Comparison of ENCODE assay signal across 18 cellular contexts in the genomic region with DNA sequence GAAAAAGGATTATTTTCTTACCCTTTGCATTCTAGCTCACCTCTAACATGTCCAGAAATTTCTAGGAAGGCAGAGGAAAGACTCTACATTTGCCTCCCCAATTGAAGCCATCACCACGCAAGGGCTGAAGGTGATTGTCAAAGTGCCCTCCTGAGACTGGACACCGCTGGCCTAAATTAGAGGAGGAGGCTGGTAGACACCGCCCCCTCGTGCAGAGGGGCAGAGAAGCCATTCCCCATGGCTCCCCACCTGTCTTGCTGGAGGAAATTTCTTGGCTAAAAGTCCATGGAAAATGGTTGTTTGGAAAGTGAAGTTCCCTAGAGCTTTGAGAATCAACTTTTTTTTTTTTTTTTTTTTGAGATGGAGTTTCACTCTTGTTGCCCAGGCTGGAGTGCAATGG.
"Had no signal": no experiment of that assay in that cellular context is flagged by ENCODE, and none has a peak within 500 bp of the region (broad histone marks: within the 10 kb centered on the region; RNA-seq: fewer than 3 reads in every experiment).

No MANE protein-coding gene starts in this region.

- H3K36me3 ChIP-seq: gastroesophageal sphincter, neural progenitor cell, spleen, thoracic aorta had no signal

- H3K4me2 ChIP-seq: neural progenitor cell had no signal

- H3K27me3 Mint-ChIP-seq: activated naive CD8-positive, alpha-beta T cell treated with anti-CD3 and anti-CD28 coated beads for 36 hours; activated T-cell treated with anti-CD3 and anti-CD28 coated beads, Interleukin-2, amount 50 U/mL, for 24 hours; activated T-helper 17 cell treated with anti-CD3 and anti-CD28 coated beads, Interleukin-2, amount 50 U/mL, for 72 hours; central memory CD8-positive, alpha-beta T cell had no signal

- H3K4me3 Mint-ChIP-seq: activated naive CD8-positive, alpha-beta T cell treated with anti-CD3 and anti-CD28 coated beads for 36 hours; activated T-cell treated with anti-CD3 and anti-CD28 coated beads, Interleukin-2, amount 50 U/mL, for 24 hours; activated T-helper 17 cell treated with anti-CD3 and anti-CD28 coated beads, Interleukin-2, amount 50 U/mL, for 72 hours; central memory CD8-positive, alpha-beta T cell; effector memory CD8-positive, alpha-beta T cell; naive thymus-derived CD8-positive, alpha-beta T cell; neural progenitor cell; type B pancreatic cell had no signal

- H3K9ac ChIP-seq: neural progenitor cell had no signal

- H2AFZ ChIP-seq: neural progenitor cell had no signal

- H3K27ac ChIP-seq: dorsolateral prefrontal cortex, neural progenitor cell had no signal

- H3K27ac Mint-ChIP-seq: activated naive CD8-positive, alpha-beta T cell treated with anti-CD3 and anti-CD28 coated beads for 36 hours; activated T-cell treated with anti-CD3 and anti-CD28 coated beads, Interleukin-2, amount 50 U/mL, for 24 hours; activated T-helper 17 cell treated with anti-CD3 and anti-CD28 coated beads, Interleukin-2, amount 50 U/mL, for 72 hours; naive thymus-derived CD8-positive, alpha-beta T cell; neural progenitor cell; type B pancreatic cell had no signal

- H3K27me3 ChIP-seq: dorsolateral prefrontal cortex, gastroesophageal sphincter, neural progenitor cell, spleen had no signal

- ATAC-seq: activated T-helper 17 cell treated with anti-CD3 and anti-CD28 coated beads, Interleukin-2, amount 50 U/mL, for 72 hours; effector memory CD8-positive, alpha-beta T cell; gastroesophageal sphincter; naive thymus-derived CD8-positive, alpha-beta T cell had no signal

- H3K36me3 Mint-ChIP-seq: naive thymus-derived CD8-positive, alpha-beta T cell; neural progenitor cell; type B pancreatic cell had no signal

- H3K4me3 ChIP-seq: dorsolateral prefrontal cortex, gastroesophageal sphincter, lung, neural progenitor cell, thoracic aorta had no signal

- H3K9me3 ChIP-seq: gastroesophageal sphincter, spleen, thoracic aorta had no signal

- H3K9me3 Mint-ChIP-seq: activated naive CD8-positive, alpha-beta T cell treated with anti-CD3 and anti-CD28 coated beads for 36 hours; activated T-cell treated with anti-CD3 and anti-CD28 coated beads, Interleukin-2, amount 50 U/mL, for 24 hours; activated T-helper 17 cell treated with anti-CD3 and anti-CD28 coated beads, Interleukin-2, amount 50 U/mL, for 72 hours; central memory CD8-positive, alpha-beta T cell; effector memory CD8-positive, alpha-beta T cell; naive thymus-derived CD8-positive, alpha-beta T cell; neural progenitor cell; type B pancreatic cell had no signal

- DNase-seq: activated CD8-positive, alpha-beta memory T cell treated with anti-CD3 and anti-CD28 coated beads, Interleukin-2, amount 50 U/mL, for 4 hours; activated naive CD4-positive, alpha-beta T cell treated with Interleukin-2 at 50 U/mL for 16 hours; activated naive CD8-positive, alpha-beta T cell treated with anti-CD3 and anti-CD28 coated beads for 36 hours; activated T-cell treated with anti-CD3 and anti-CD28 coated beads, Interleukin-2, amount 50 U/mL, for 24 hours; dorsolateral prefrontal cortex; effector memory CD8-positive, alpha-beta T cell; head of caudate nucleus; naive thymus-derived CD8-positive, alpha-beta T cell; spleen; stimulated activated CD4-positive, alpha-beta T cell treated with anti-CD3 and anti-CD28 coated beads, Interleukin-4, amount 100 ng/mL, for 1 hour; stimulated activated naive CD4-positive, alpha-beta T cell had no signal
